16 cellular contexts compared by ENCODE assay signal in genomic region chr6:154478691-154479090, GRCh38. TPM values are rescaled to one million over a fixed set of nuclear protein-coding genes. Genes with fewer than 3 reads are reported as not detected.
DNase-seq lines count a peak whose midpoint lies in the region; ATAC-seq and TF ChIP-seq lines count a peak whose summit lies in the region.
"Had no signal": no experiment of that assay in that cellular context is flagged by ENCODE, and none has a peak within 500 bp of the region (broad histone marks: within the 10 kb centered on the region; RNA-seq: fewer than 3 reads in every experiment).

No MANE protein-coding gene starts in this region.

- TF ChIP-seq POLR2A in sigmoid colon (IDR thresholded peaks at IDR 0.05), result no peak

- 79 to 80% methylated on average over 1 of the region's 1 CpG for WGBS in sigmoid colon, 2 donors

- no peak for DNase-seq in AG04450 (ENCODE audit: low read depth, low spot score)
- peak; percentile 66 for DNase-seq in fibroblast of peridontal ligament (ENCODE audit: extremely low read depth)
- DNase-seq in sigmoid colon, result no peak
- no peak for DNase-seq in stimulated activated CD4-positive, alpha-beta T cell treated with anti-CD3 and anti-CD28 coated beads, Interleukin-2, amount 100 ng/mL, for 48 hours
- DNase-seq in KBM-7, result no peak
- no peak for DNase-seq in activated CD4-positive, alpha-beta T cell treated with anti-CD3 and anti-CD28 coated beads for 36 hours
- DNase-seq: activated CD4-positive, alpha-beta T cell treated with anti-CD3 and anti-CD28 coated beads, Interleukin-2, amount 10 ng/mL, durations not matched to agents 24 days and 14 days; activated T-cell treated with anti-CD3 and anti-CD28 coated beads, Interleukin-2, amount 50 U/mL, for 72 hours; glutamatergic neuron; islet precursor cell; NCI-H1436 treated with DMSO at 0.1 percent for 48 hours; NCI-H510A treated with DMSO at 0.1 percent for 48 hours; stimulated activated naive B cell treated with anti-CD40 and anti-IgM and Interleukin-4, amounts not matched to agents 10 μg/mL and 1 μg/mL and 100 μg/mL, for 72 hours had no signal

- H3K4me1 Mint-ChIP-seq in activated CD4-positive, alpha-beta T cell treated with anti-CD3 and anti-CD28 coated beads for 36 hours, result no peaks in the 10 kb centered on the region
- H3K4me1 Mint-ChIP-seq: activated CD4-positive, alpha-beta T cell treated with anti-CD3 and anti-CD28 coated beads, Interleukin-2, amount 10 ng/mL, durations not matched to agents 24 days and 14 days; stimulated activated naive B cell treated with anti-CD40 and anti-IgM and Interleukin-4, amounts not matched to agents 10 μg/mL and 1 μg/mL and 100 μg/mL, for 72 hours had no signal

- no peak for TF ChIP-seq EP300 in sigmoid colon (IDR thresholded peaks at IDR 0.05)

- H3K27ac ChIP-seq in AG04450 (ENCODE audit: low read depth, low read length) (peak overlapping the region; percentile 86), sigmoid colon (peak overlapping the region; percentile 75 to 87 (median 83))

- CTCF ChIA-PET in AG04450 (lab: Charles Lee), result interaction anchor here (2.4 kb wide), 1 partner anchor 22 kb away, joined by 9 read pairs; no protein-coding TSS in a partner anchor
- CTCF ChIA-PET in activated CD4-positive, alpha-beta T cell treated with anti-CD3 and anti-CD28 coated beads for 36 hours (lab: Charles Lee), result no interaction called here

- no peaks in the 10 kb centered on the region for H3K9me3 Mint-ChIP-seq in activated CD4-positive, alpha-beta T cell treated with anti-CD3 and anti-CD28 coated beads for 36 hours (ENCODE audit: low read depth)
- H3K9me3 Mint-ChIP-seq: activated CD4-positive, alpha-beta T cell treated with anti-CD3 and anti-CD28 coated beads, Interleukin-2, amount 10 ng/mL, durations not matched to agents 24 days and 14 days; activated T-cell treated with anti-CD3 and anti-CD28 coated beads, Interleukin-2, amount 50 U/mL, for 72 hours; stimulated activated naive B cell treated with anti-CD40 and anti-IgM and Interleukin-4, amounts not matched to agents 10 μg/mL and 1 μg/mL and 100 μg/mL, for 72 hours had no signal

- TF ChIP-seq CTCF in AG04450 (IDR thresholded peaks at IDR 0.05; ENCODE audit: low read depth, low read length), result no peak
- TF ChIP-seq CTCF in WI38 (IDR thresholded peaks at IDR 0.05; ENCODE audit: low read depth, low read length), result no peak
- no peak for TF ChIP-seq CTCF in sigmoid colon (IDR thresholded peaks at IDR 0.05)

- no peaks in the 10 kb centered on the region for H3K27me3 Mint-ChIP-seq in activated CD4-positive, alpha-beta T cell treated with anti-CD3 and anti-CD28 coated beads for 36 hours

- no peaks in the 10 kb centered on the region for H3K9me3 ChIP-seq in AG04450 (ENCODE audit: control insufficient read depth, insufficient read depth, low read length)
- no peaks in the 10 kb centered on the region for H3K9me3 ChIP-seq in sigmoid colon

- H3K27me3 ChIP-seq in AG04450 (ENCODE audit: control insufficient read depth, insufficient read depth, low read length) (no peaks in the 10 kb centered on the region), sigmoid colon (no peaks in the 10 kb centered on the region)

- no peak for ATAC-seq in HG02798 (IDR thresholded peaks at IDR 0.05; ENCODE audit: poor library complexity, unreplicated experiment)
- ATAC-seq in activated CD4-positive, alpha-beta T cell treated with anti-CD3 and anti-CD28 coated beads for 36 hours, result no peak
- ATAC-seq: activated T-cell treated with anti-CD3 and anti-CD28 coated beads, Interleukin-2, amount 50 U/mL, for 72 hours had no signal

- intact Hi-C loops in sigmoid colon (cut with DNase I), result no loop called here
- intact Hi-C loops in activated CD4-positive, alpha-beta T cell treated with anti-CD3 and anti-CD28 coated beads for 36 hours (cut with DNase I, micrococcal nuclease), result no loop called here

- POLR2A ChIA-PET in AG04450 (lab: Yijun Ruan, JAX), result interaction anchor here (0.5 to 1.5 kb wide), 2 partner anchors 32 to 176 kb away, joined by 4 to 14 read pairs; partner anchors contain the start of gene CNKSR3
- POLR2A ChIA-PET in activated CD4-positive, alpha-beta T cell treated with anti-CD3 and anti-CD28 coated beads for 36 hours (lab: Charles Lee), result no interaction called here

- peaks cover 0 to 94% (median 79%) of the 10 kb centered on the region in 4 donors for H3K4me1 ChIP-seq in sigmoid colon

- in situ Hi-C loops in KBM-7 (cut with MboI; ENCODE audit: low pct_unique_long_range_greater_than_20kb, low sequenced_read_pairs), result no loop called here

- no peaks in the 10 kb centered on the region for H3K36me3 ChIP-seq in sigmoid colon

- no peak overlapping the region for H3K4me3 Mint-ChIP-seq in activated CD4-positive, alpha-beta T cell treated with anti-CD3 and anti-CD28 coated beads for 36 hours
- H3K4me3 Mint-ChIP-seq: activated CD4-positive, alpha-beta T cell treated with anti-CD3 and anti-CD28 coated beads, Interleukin-2, amount 10 ng/mL, durations not matched to agents 24 days and 14 days; activated T-cell treated with anti-CD3 and anti-CD28 coated beads, Interleukin-2, amount 50 U/mL, for 72 hours; stimulated activated naive B cell treated with anti-CD40 and anti-IgM and Interleukin-4, amounts not matched to agents 10 μg/mL and 1 μg/mL and 100 μg/mL, for 72 hours had no signal

- no peak overlapping the region for H3K27ac Mint-ChIP-seq in activated CD4-positive, alpha-beta T cell treated with anti-CD3 and anti-CD28 coated beads for 36 hours
- H3K27ac Mint-ChIP-seq: activated CD4-positive, alpha-beta T cell treated with anti-CD3 and anti-CD28 coated beads, Interleukin-2, amount 10 ng/mL, durations not matched to agents 24 days and 14 days; activated T-cell treated with anti-CD3 and anti-CD28 coated beads, Interleukin-2, amount 50 U/mL, for 72 hours; stimulated activated naive B cell treated with anti-CD40 and anti-IgM and Interleukin-4, amounts not matched to agents 10 μg/mL and 1 μg/mL and 100 μg/mL, for 72 hours had no signal

- H3K36me3 Mint-ChIP-seq in activated CD4-positive, alpha-beta T cell treated with anti-CD3 and anti-CD28 coated beads for 36 hours (ENCODE audit: low read depth), result no peaks in the 10 kb centered on the region
- H3K36me3 Mint-ChIP-seq: stimulated activated naive B cell treated with anti-CD40 and anti-IgM and Interleukin-4, amounts not matched to agents 10 μg/mL and 1 μg/mL and 100 μg/mL, for 72 hours had no signal

- H3K4me3 ChIP-seq in AG04450 (ENCODE audit: low read depth, low read length), result peak overlapping the region; percentile 53
- H3K4me3 ChIP-seq in WI38 (ENCODE audit: low read depth, low read length), result peak overlapping the region; percentile 29
- H3K4me3 ChIP-seq in sigmoid colon, result peak overlapping the region in 2 of 4 donors; percentile 8 to 24

RNA-seq across cellular contexts. Expression of gene CNKSR3, which starts 31.8 kb away (rescaled TPM):
- polyA plus RNA-seq in AG04450 (2011; rRNA removed) (8.6 and 10.1 TPM in 2 replicates), sigmoid colon (10 to 100 TPM in 2 of 3 donors, 1 to 10 TPM in 1; 6.0 to 17.4 (median 15.3) TPM)
- 13.7 and 16.9 TPM in 2 replicates for polyA minus RNA-seq in AG04450 (2011; rRNA and poly(A)+ RNA removed)
- total RNA-seq in sigmoid colon, result 10 to 100 TPM; 12.8 to 16.8 (median 14.4) TPM
- total RNA-seq in activated CD4-positive, alpha-beta T cell treated with anti-CD3 and anti-CD28 coated beads for 36 hours, result under 1 TPM; 0.34 to 0.58 TPM
- total RNA-seq: activated CD4-positive, alpha-beta T cell treated with anti-CD3 and anti-CD28 coated beads, Interleukin-2, amount 10 ng/mL, durations not matched to agents 24 days and 14 days; T-helper 2 cell treated with Interferon-gamma antibody and Interleukin-4, amounts not matched to agents 100 ng/mL and 5 ng/mL, for 36 hours had no signal

Comparison
In these comparisons a context has a peak if more than half of its experiments do, and no peak if none do; other contexts are left out.
1. RNA of gene CNKSR3, which starts 31.8 kb away (total RNA-seq): 12.8 to 16.8 TPM in sigmoid colon; 0.34 to 0.58 TPM in activated CD4-positive, alpha-beta T cell treated with anti-CD3 and anti-CD28 coated beads for 36 hours; every median in the first group is over 4 times any median in the second.